In the genomic region with DNA sequence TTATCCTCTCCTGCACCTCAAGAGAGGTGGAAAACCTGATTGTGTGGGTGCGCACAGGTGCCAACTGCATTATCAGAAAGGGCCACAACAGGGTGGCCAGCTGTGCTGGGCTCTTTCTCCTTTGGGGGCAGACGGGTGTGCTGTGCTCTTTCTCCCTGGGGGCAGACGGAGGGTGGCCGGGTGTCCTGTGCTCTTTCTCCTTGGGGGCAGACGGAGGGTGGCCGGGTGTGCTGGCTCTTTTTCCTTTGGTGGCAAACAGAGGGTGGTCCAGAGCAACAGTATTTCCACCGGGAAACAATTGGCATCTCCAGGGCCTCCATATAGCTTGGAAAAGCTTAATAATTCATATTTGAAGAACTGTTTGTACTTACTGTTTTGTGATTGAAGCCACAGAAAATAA, we compare ENCODE assay signal across 16 cellular contexts. TPM values are rescaled to one million over a fixed set of nuclear protein-coding genes. Genes with fewer than 3 reads are reported as not detected.
A peak's percentile ranks its signal among the peaks of the same experiment; 100 is the strongest.
DNase-seq lines count a peak whose midpoint lies in the region; ATAC-seq, FAIRE-seq and TF ChIP-seq lines count a peak whose summit lies in the region.
"Had no signal": no experiment of that assay in that cellular context is flagged by ENCODE, and none has a peak within 500 bp of the region (broad histone marks: within the 10 kb centered on the region; RNA-seq: fewer than 3 reads in every experiment).

No MANE protein-coding gene starts in this region.

- H3K27me3 ChIP-seq in GM23338 (ENCODE audit: insufficient read depth): peaks cover 100% of the 10 kb centered on the region
- peaks cover 94 to 100% (median 100%) of the 10 kb centered on the region in 4 experiments for H3K27me3 ChIP-seq in H1 (replicated peaks in 1 of 4; ENCODE audit: control insufficient read depth in 3 of 4, extremely low read depth in 1 of 4, insufficient read depth in 3 of 4, low read length in 3 of 4)

- H3K4me3 ChIP-seq in GM23338 (no peak overlapping the region), H1 (ENCODE audit: extremely low read depth in 1 of 4, insufficient read depth in 2 of 4, low read depth in 3 of 4, low read length in 4 of 4) (no peak overlapping the region)
- H3K4me3 ChIP-seq: A549 had no signal

- H2BK15ac ChIP-seq in H1 (ENCODE audit: low read length): no peak overlapping the region

- peaks cover 18% of the 10 kb centered on the region for H4K20me1 ChIP-seq in GM23338 (replicated peaks; ENCODE audit: insufficient read depth)
- H4K20me1 ChIP-seq in H1 (replicated peaks in 1 of 2; ENCODE audit: control insufficient read depth in 1 of 2, insufficient read depth in 2 of 2, low read length in 2 of 2): peaks cover 4 to 30% of the 10 kb centered on the region in 2 experiments

- CTCF ChIA-PET in H1 (lab: Charles Lee; ENCODE audit: partially characterized antibody): interaction anchor here (1.0 to 6.1 kb wide), 9 partner anchors 9 to 86 kb away, joined by 3 to 41 read pairs (median 4); no protein-coding TSS in a partner anchor

- H3K4me2 ChIP-seq in GM23338: no peak overlapping the region
- no peak overlapping the region for H3K4me2 ChIP-seq in H1 (ENCODE audit: insufficient read depth in 1 of 2, low read depth in 2 of 2, low read length in 2 of 2)
- H3K4me2 ChIP-seq: A549 had no signal

- H2AK5ac ChIP-seq in H1 (ENCODE audit: low read depth, low read length): no peak overlapping the region

- no peak overlapping the region for H2BK12ac ChIP-seq in H1 (ENCODE audit: low read depth, low read length)

- no peak overlapping the region for H3K18ac ChIP-seq in H1 (ENCODE audit: extremely low read depth, low read length)

- H3K9me3 ChIP-seq in H1 (ENCODE audit: insufficient read depth in 2 of 2, low read depth in 1 of 2, low read length in 1 of 2): no peaks in the 10 kb centered on the region
- H3K9me3 ChIP-seq: A549, BE2C had no signal

- no peak overlapping the region for H2BK5ac ChIP-seq in H1 (ENCODE audit: low read depth, low read length)

- DNase-seq in GM23338 (ENCODE audit: low spot score): no peak
- DNase-seq in H1 (ENCODE audit: low read depth in 1 of 2, low spot score in 2 of 2): no peak
- DNase-seq in retina: peak; percentile 8
- no peak for DNase-seq in chondrocyte (ENCODE audit: low spot score)
- no peak for DNase-seq in G401 (ENCODE audit: low spot score)
- DNase-seq: BE2C; CD4-positive, alpha-beta memory T cell; DMS79 had no signal

- H2BK20ac ChIP-seq in H1 (ENCODE audit: low read length): 0 out of 2 replicates have a peak overlapping the region, but pooled peaks have one; percentile 37

- in situ Hi-C loops in G401 (cut with HindIII; ENCODE audit: low sequenced_read_pairs): no loop called here

- H3K27me3 Mint-ChIP-seq in GM23338 (ENCODE audit: insufficient read depth, low read depth, poor library complexity) (peaks cover 99% of the 10 kb centered on the region), nephron (ENCODE audit: low read depth) (peaks cover 99% of the 10 kb centered on the region), chondrocyte (ENCODE audit: low read depth) (peaks cover 85% of the 10 kb centered on the region)

- H4K91ac ChIP-seq in H1 (replicated peaks; ENCODE audit: insufficient read length, low read length): no peak overlapping the region

- TF ChIP-seq CTCF in GM23338 (conservative IDR thresholded peaks at IDR 0.05; ENCODE audit: low read depth in 2 of 2) (no peak), H1 (IDR thresholded peaks at IDR 0.05; ENCODE audit: control extremely low read depth in 1 of 3, insufficient read depth in 1 of 3, low read depth in 1 of 3, low read length in 3 of 3) (no peak), nephron (IDR thresholded peaks at IDR 0.05; ENCODE audit: unreplicated experiment in 3 of 3) (no peak), chondrocyte (IDR thresholded peaks at IDR 0.05) (no peak)

- ATAC-seq in GM23338 (no peak), GM19035 (IDR thresholded peaks at IDR 0.05; ENCODE audit: unreplicated experiment) (no peak)
- ATAC-seq: A549 had no signal

- H3K79me1 ChIP-seq in H1 (ENCODE audit: low read depth, low read length): no peaks in the 10 kb centered on the region

- H3K4me3 Mint-ChIP-seq in GM23338 (peak overlapping the region; percentile 5; the same call in 1 of the 3 replicates), nephron (peak overlapping the region in 2 of 3 experiments; percentile 7 to 46), chondrocyte (ENCODE audit: unreplicated experiment) (no peak overlapping the region)

- H3K9me3 Mint-ChIP-seq in GM23338: no peaks in the 10 kb centered on the region
- no peaks in the 10 kb centered on the region for H3K9me3 Mint-ChIP-seq in nephron
- H3K9me3 Mint-ChIP-seq in chondrocyte (ENCODE audit: low read depth): no peaks in the 10 kb centered on the region
- H3K9me3 Mint-ChIP-seq: CD4-positive, alpha-beta memory T cell had no signal

- peaks cover 70% of the 10 kb centered on the region for H3K4me1 Mint-ChIP-seq in GM23338
- H3K4me1 Mint-ChIP-seq in nephron: peaks cover 20% of the 10 kb centered on the region
- H3K4me1 Mint-ChIP-seq in chondrocyte (ENCODE audit: low read depth): no peaks in the 10 kb centered on the region

- no peaks in the 10 kb centered on the region; the same call in 1 of the 2 replicates for H3K23me2 ChIP-seq in H1 (ENCODE audit: low read depth, low read length)

- H2AFZ ChIP-seq in GM23338 (no peak overlapping the region), H1 (ENCODE audit: low read length) (no peak overlapping the region)

- H3K9me2 ChIP-seq in GM23338 (ENCODE audit: insufficient read depth): no peaks in the 10 kb centered on the region

- FAIRE-seq in H1 (lab: Jason Lieb, UNC): no peak
- FAIRE-seq: A549, G401.6, GM12891, H54 had no signal

- no peak overlapping the region for H3K23ac ChIP-seq in H1 (ENCODE audit: insufficient read length)

- H2BK120ac ChIP-seq in H1 (replicated peaks; ENCODE audit: low read depth, low read length): no peak overlapping the region

- H3K4ac ChIP-seq in H1 (replicated peaks; ENCODE audit: insufficient read length, low read depth, low read length): no peak overlapping the region

- H3K79me2 ChIP-seq in GM23338 (replicated peaks; ENCODE audit: insufficient read depth): no peaks in the 10 kb centered on the region
- no peaks in the 10 kb centered on the region for H3K79me2 ChIP-seq in H1 (ENCODE audit: control insufficient read depth in 1 of 2, insufficient read depth in 2 of 2, low read length in 2 of 2)

- H3F3A ChIP-seq in GM23338 (replicated peaks; ENCODE audit: low read depth): peaks cover 29% of the 10 kb centered on the region

- H3K27ac ChIP-seq in GM23338 (ENCODE audit: low read depth) (no peak overlapping the region), H1 (ENCODE audit: low read depth, low read length) (no peak overlapping the region)
- H3K27ac ChIP-seq: A549, C4-2B had no signal

- no peak overlapping the region for H4K8ac ChIP-seq in H1 (ENCODE audit: extremely low read depth, insufficient read depth, low read length)

- POLR2A ChIA-PET in H1 (lab: Charles Lee; ENCODE audit: partially characterized antibody): interaction anchor here (1.1 kb wide), 1 partner anchor 11 kb away, joined by 3 read pairs; no protein-coding TSS in a partner anchor

- no peak overlapping the region for H3K14ac ChIP-seq in H1 (ENCODE audit: insufficient read length)

- no peak overlapping the region for H3K56ac ChIP-seq in H1 (replicated peaks; ENCODE audit: insufficient read length, low read depth, low read length)

- TF ChIP-seq POLR2A in H1 (IDR thresholded peaks at IDR 0.05; ENCODE audit: control extremely low read depth in 1 of 2, low read depth in 2 of 2, low read length in 2 of 2): no peak

- 33% methylated on average over 7 of the region's 7 CpGs; no CpG with 5 or more reads in 1 of the 2 experiments for WGBS in H1 (ENCODE audit: extremely low coverage in 1 of 2, insufficient coverage in 1 of 2, insufficient read length in 1 of 2, insufficient replicate concordance in 2 of 2, low coverage in 1 of 2, low lambda C conversion rate in 2 of 2, missing lambda C conversion rate in 1 of 2), 2 experiments

- H3K36me3 Mint-ChIP-seq in GM23338 (ENCODE audit: low read depth) (no peaks in the 10 kb centered on the region), nephron (ENCODE audit: low read depth) (no peaks in the 10 kb centered on the region), chondrocyte (ENCODE audit: low read depth) (peaks cover 2% of the 10 kb centered on the region)
- H3K36me3 Mint-ChIP-seq: CD4-positive, alpha-beta memory T cell had no signal

- no peak overlapping the region for H3K9ac ChIP-seq in H1 (replicated peaks in 1 of 4; ENCODE audit: extremely low read depth in 1 of 4, low read depth in 3 of 4, low read length in 3 of 4)

- H3K4me1 ChIP-seq in GM23338 (ENCODE audit: insufficient read depth): peaks cover 88% of the 10 kb centered on the region
- peaks cover 14 to 59% (median 45%) of the 10 kb centered on the region in 4 experiments for H3K4me1 ChIP-seq in H1 (replicated peaks in 1 of 4; ENCODE audit: control insufficient read depth in 3 of 4, insufficient read depth in 4 of 4, low read length in 3 of 4)
- H3K4me1 ChIP-seq: BE2C had no signal

- H3K36me3 ChIP-seq in GM23338 (ENCODE audit: insufficient read depth) (no peaks in the 10 kb centered on the region), H1 (ENCODE audit: control insufficient read depth in 2 of 4, insufficient read depth in 4 of 4, low read length in 3 of 4) (no peaks in the 10 kb centered on the region; a peak in 1 of 8 replicates)
- H3K36me3 ChIP-seq: BE2C had no signal

- H3K27ac Mint-ChIP-seq in GM23338 (no peak overlapping the region), nephron (peak overlapping the region in 1 of 3 experiments; percentile 23), chondrocyte (ENCODE audit: unreplicated experiment) (no peak overlapping the region)
- H3K27ac Mint-ChIP-seq: CD4-positive, alpha-beta memory T cell had no signal

- TF ChIP-seq EP300 in H1 (IDR thresholded peaks at IDR 0.05; ENCODE audit: borderline replicate concordance in 1 of 2, low read depth in 2 of 2, low read length in 2 of 2): no peak

- TF ChIP-seq RAD21 in H1 (IDR thresholded peaks at IDR 0.05 in 1 of 2, conservative IDR thresholded peaks at IDR 0.05 in 1 of 2; ENCODE audit: low read depth in 2 of 2, low read length in 2 of 2): no peak

- H4K5ac ChIP-seq in H1 (ENCODE audit: insufficient read length, low read depth, low read length): no peak overlapping the region

RNA-seq across cellular contexts. Expression of gene LMX1B, which starts 6.8 kb away (rescaled TPM):
- 0.21 TPM in 1 of 2 replicates, not detected in the other for total RNA-seq in GM23338 (2014; rRNA removed; shearing (Covaris generic))
- polyA plus RNA-seq in GM23338 (2016; fragmentation: Nextera tagmentation; extraction: Ambion mirVana) (0.05 and 0.08 TPM in 2 replicates), H1 (2011; rRNA removed) (0.09 and 0.17 TPM in 2 replicates)
- 0.37 and 0.52 TPM in 2 replicates for total RNA-seq in H1 (2021; fragmentation: NEBNext Ultra II Directional; extraction: Animal tissue kit (Norgen Biotek cat#: 25700))
- polyA plus RNA-seq in H1 (2011; cell fraction: cytosol; rRNA removed): 0.17 TPM
- 0.24 TPM for polyA plus RNA-seq in H1 (2011; cell fraction: nucleus; rRNA removed)
- polyA plus RNA-seq in H1 (2012, experiment 1 of 2): 0.17 to 0.24 TPM (median 0.20 TPM) in 4 replicates
- 0.16 TPM for polyA plus RNA-seq in H1 (2012, experiment 2 of 2)
- polyA plus RNA-seq in H1 (2013, experiment 1 of 2): 0.18 TPM
- 0.22 TPM for polyA plus RNA-seq in H1 (2013, experiment 2 of 2)
- polyA minus RNA-seq in H1 (2011; rRNA and poly(A)+ RNA removed): 0.07 and 0.16 TPM in 2 replicates
- polyA minus RNA-seq in H1 (2011; cell fraction: cytosol; rRNA and poly(A)+ RNA removed): 0.44 TPM
- polyA minus RNA-seq in H1 (2011; cell fraction: nucleus; rRNA and poly(A)+ RNA removed): 0.10 TPM
- 0.17 TPM in 1 of 3 replicates, not detected in the others for total RNA-seq in chondrocyte
- total RNA-seq in G401 (2014; rRNA removed; shearing (Covaris generic)): 53.5 and 89.1 TPM in 2 replicates
- total RNA-seq: CD4-positive, alpha-beta memory T cell had no signal
- polyA plus RNA-seq: AG04450; CD4-positive, alpha-beta memory T cell had no signal

Comparison
In these comparisons a context has a peak if more than half of its experiments do, and no peak if none do; other contexts are left out.
1. RNA of gene LMX1B, which starts 6.8 kb away (total RNA-seq): 53.5 to 89.1 TPM in G401; 0.37 to 0.52 TPM in H1, 0.21 TPM in GM23338 and 0.17 TPM in chondrocyte; every median in the first group is over 10 times any median in the second.